Comparison of ENCODE assay signal across 18 cellular contexts in the genomic region with DNA sequence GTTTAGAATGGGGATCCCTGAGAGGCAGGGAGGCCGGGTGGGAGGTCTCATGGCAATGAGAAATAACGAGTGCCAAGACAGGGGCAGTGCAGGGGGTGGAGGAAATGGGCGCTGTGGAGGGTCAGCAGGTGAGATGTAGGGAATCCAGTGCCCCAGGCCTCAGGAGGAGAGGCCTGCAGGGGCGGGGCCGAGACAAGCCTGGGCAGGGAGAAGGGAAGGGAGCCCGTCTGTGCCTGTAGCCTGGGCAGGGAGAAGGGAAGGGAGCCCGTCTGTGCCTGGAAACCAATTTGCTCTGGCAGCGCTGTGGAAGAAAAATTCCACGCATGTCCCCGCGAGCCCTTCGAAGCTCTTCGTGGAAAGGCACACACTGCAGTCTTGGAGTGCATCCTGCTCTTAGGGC.
"Had no signal": no experiment of that assay in that cellular context is flagged by ENCODE, and none has a peak within 500 bp of the region (broad histone marks: within the 10 kb centered on the region; RNA-seq: fewer than 3 reads in every experiment).

No MANE protein-coding gene starts in this region.

- H3K36me3 ChIP-seq: adrenal gland, lower lobe of right lung, right atrium auricular region, stomach, vagina had no signal

- ATAC-seq: activated CD4-positive, alpha-beta T cell treated with anti-CD3 and anti-CD28 coated beads for 36 hours; activated CD8-positive, alpha-beta T cell treated with anti-CD3 and anti-CD28 coated beads, Interleukin-2, amount 10 ng/mL, durations not matched to agents 7 days and 5 days; left cardiac atrium; lower lobe of right lung had no signal

- H3K4me3 Mint-ChIP-seq: activated CD4-positive, alpha-beta T cell treated with anti-CD3 and anti-CD28 coated beads for 36 hours; activated CD8-positive, alpha-beta T cell treated with anti-CD3 and anti-CD28 coated beads, Interleukin-2, amount 10 ng/mL, durations not matched to agents 7 days and 5 days; activated T-helper 1 cell treated with anti-CD3 and anti-CD28 coated beads, Interleukin-12 subunit alpha, Interleukin-12 subunit beta, Interleukin-2, Interleukin-4 antibody, amounts not matched to agents 30 ng/mL and 10 ng/mL and 1 ng/mL, durations not matched to agents 14 hours and 24 hours and 36 hours had no signal

- H3K4me1 Mint-ChIP-seq: activated CD4-positive, alpha-beta T cell treated with anti-CD3 and anti-CD28 coated beads for 36 hours had no signal

- H3K27ac Mint-ChIP-seq: activated CD4-positive, alpha-beta T cell treated with anti-CD3 and anti-CD28 coated beads for 36 hours; activated CD8-positive, alpha-beta T cell treated with anti-CD3 and anti-CD28 coated beads, Interleukin-2, amount 10 ng/mL, durations not matched to agents 7 days and 5 days; activated T-helper 1 cell treated with anti-CD3 and anti-CD28 coated beads, Interleukin-12 subunit alpha, Interleukin-12 subunit beta, Interleukin-2, Interleukin-4 antibody, amounts not matched to agents 30 ng/mL and 10 ng/mL and 1 ng/mL, durations not matched to agents 14 hours and 24 hours and 36 hours had no signal

- DNase-seq: activated CD4-positive, alpha-beta T cell treated with anti-CD3 and anti-CD28 coated beads for 36 hours; activated CD8-positive, alpha-beta memory T cell treated with anti-CD3 and anti-CD28 coated beads, Interleukin-2, amount 50 U/mL, for 48 hours; activated CD8-positive, alpha-beta T cell treated with anti-CD3 and anti-CD28 coated beads, Interleukin-2, amount 10 ng/mL, durations not matched to agents 7 days and 5 days; activated naive CD4-positive, alpha-beta T cell treated with Interleukin-2 at 50 U/mL for 16 hours; adrenal gland; central memory CD4-positive, alpha-beta T cell; cortex of kidney; effector memory CD4-positive, alpha-beta T cell; erythroblast; hippocampal formation; left cardiac atrium; midbrain; small intestine; stomach had no signal

- H3K27me3 Mint-ChIP-seq: activated CD4-positive, alpha-beta T cell treated with anti-CD3 and anti-CD28 coated beads for 36 hours had no signal

- H3K4me3 ChIP-seq: adrenal gland, lower lobe of right lung, right atrium auricular region, stomach, vagina had no signal

- H3K27ac ChIP-seq: adrenal gland, lower lobe of right lung, right atrium auricular region, stomach, vagina had no signal

- H3K27me3 ChIP-seq: adrenal gland, right atrium auricular region, stomach, vagina had no signal

- H3K9me3 ChIP-seq: adrenal gland, lower lobe of right lung, vagina had no signal

- H3K4me1 ChIP-seq: vagina had no signal
